ENCODE assay signal across 28 cellular contexts in the genomic region with DNA sequence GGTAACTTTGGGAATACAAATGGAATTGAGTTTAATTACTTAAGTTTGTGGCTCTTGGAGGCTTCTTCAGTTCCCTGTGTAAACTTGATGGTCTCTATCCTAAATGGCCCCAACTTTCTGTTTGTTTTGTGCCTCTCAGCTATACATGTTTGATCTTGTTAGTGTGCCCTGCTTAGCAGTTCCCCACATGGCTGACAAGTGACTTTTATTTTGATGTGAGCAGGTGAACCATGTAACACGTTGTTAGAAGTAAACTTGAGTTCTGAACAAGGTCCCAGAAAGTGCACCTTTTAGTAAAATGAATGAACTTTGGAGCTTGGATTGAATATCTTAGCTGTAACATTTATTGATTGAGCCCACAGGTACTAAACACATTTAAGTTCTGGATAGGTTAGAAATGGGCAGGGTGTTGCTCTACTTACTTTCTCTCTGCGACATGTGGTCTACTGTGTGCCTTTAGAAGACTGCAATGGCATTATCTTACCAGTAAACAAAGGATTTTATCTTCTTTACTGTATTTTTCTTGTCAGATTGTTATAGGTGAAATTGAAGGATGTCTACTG. TPM values are rescaled to one million over a fixed set of nuclear protein-coding genes. Genes with fewer than 3 reads are reported as not detected.
DNase-seq lines count a peak whose midpoint lies in the region; ATAC-seq, FAIRE-seq and TF ChIP-seq lines count a peak whose summit lies in the region.
"Had no signal": no experiment of that assay in that cellular context is flagged by ENCODE, and none has a peak within 500 bp of the region (broad histone marks: within the 10 kb centered on the region; RNA-seq: fewer than 3 reads in every experiment).

No MANE protein-coding gene starts in this region.

- POLR2A ChIA-PET in GM12878 (lab: Charles Lee), result no interaction called here

- no peak for TF ChIP-seq RAD21 in GM12878 (IDR thresholded peaks at IDR 0.05; ENCODE audit: insufficient read depth, low read depth, low read length)

- no peaks in the 10 kb centered on the region for H3K9me3 ChIP-seq in DND-41 (ENCODE audit: insufficient read depth, low read length, severe bottlenecking)
- no peaks in the 10 kb centered on the region for H3K9me3 ChIP-seq in GM12878 (replicated peaks; ENCODE audit: control insufficient read depth, insufficient read depth, low read length)
- no peaks in the 10 kb centered on the region for H3K9me3 ChIP-seq in keratinocyte (ENCODE audit: control insufficient read depth, low read depth, low read length)
- H3K9me3 ChIP-seq: MG63, SK-N-SH had no signal

- H3K27me3 ChIP-seq in DND-41 (ENCODE audit: insufficient read depth, low read length, poor library complexity) (no peaks in the 10 kb centered on the region), GM12878 (replicated peaks in 1 of 2; ENCODE audit: control insufficient read depth in 2 of 2, insufficient read depth in 2 of 2, low read length in 1 of 2) (no peaks in the 10 kb centered on the region), keratinocyte (ENCODE audit: control insufficient read depth, extremely low read depth, insufficient read depth, low read length) (no peaks in the 10 kb centered on the region)
- H3K27me3 ChIP-seq: MG63 had no signal

- H4K20me1 ChIP-seq in DND-41 (ENCODE audit: insufficient read depth, low read length) (peaks cover 20% of the 10 kb centered on the region; the same call in 1 of the 2 replicates), GM12878 (ENCODE audit: control insufficient read depth, insufficient read depth) (no peaks in the 10 kb centered on the region), keratinocyte (ENCODE audit: control insufficient read depth, extremely low read depth, insufficient read depth, low read length) (no peaks in the 10 kb centered on the region)

- TF ChIP-seq EP300 in GM12878 (IDR thresholded peaks at IDR 0.05; ENCODE audit: borderline replicate concordance in 1 of 2, control insufficient read depth in 1 of 2, low read depth in 2 of 2, low read length in 2 of 2), result no peak

- no peak for ATAC-seq in activated CD8-positive, alpha-beta memory T cell treated with anti-CD3 and anti-CD28 coated beads, Interleukin-2, amount 10 ng/mL, durations not matched to agents 7 days and 5 days
- no peak for ATAC-seq in DND-41 (ENCODE audit: insufficient read depth, low read depth)
- ATAC-seq in GM12878, result no peak
- ATAC-seq: HCT116, Panc1 had no signal

- no peak for TF ChIP-seq CTCF in DND-41 (IDR thresholded peaks at IDR 0.05; ENCODE audit: borderline replicate concordance, extremely low read depth, low read length, poor library complexity, severe bottlenecking)
- TF ChIP-seq CTCF in GM12878 (IDR thresholded peaks at IDR 0.05 in 2 of 3, conservative IDR thresholded peaks at IDR 0.05 in 1 of 3; ENCODE audit: control insufficient read depth in 2 of 3, extremely low read depth in 1 of 3, insufficient read depth in 1 of 3, low read depth in 3 of 3, low read length in 3 of 3), result no peak
- TF ChIP-seq CTCF in keratinocyte (optimal IDR thresholded peaks at IDR 0.05 in 1 of 3, IDR thresholded peaks at IDR 0.05 in 1 of 3, conservative IDR thresholded peaks at IDR 0.05 in 1 of 3; ENCODE audit: extremely low read depth in 1 of 3, insufficient read depth in 2 of 3, low read length in 3 of 3), result no peak

- WGBS in GM12878 (ENCODE audit: insufficient coverage, insufficient replicate concordance, low lambda C conversion rate, missing lambda C conversion rate), result 50% methylated on average over 2 of the region's 2 CpGs

- H3K36me3 Mint-ChIP-seq in activated CD8-positive, alpha-beta memory T cell treated with anti-CD3 and anti-CD28 coated beads, Interleukin-2, amount 10 ng/mL, durations not matched to agents 7 days and 5 days, result peaks cover 37% of the 10 kb centered on the region

- peaks cover 67% of the 10 kb centered on the region for H3K36me3 ChIP-seq in DND-41 (ENCODE audit: insufficient read depth, low read length)
- H3K36me3 ChIP-seq in GM12878 (ENCODE audit: control insufficient read depth in 2 of 2, insufficient read depth in 2 of 2, low read length in 1 of 2), result peaks cover 4 to 7% of the 10 kb centered on the region in 2 experiments
- peaks cover 4 to 10% of the 10 kb centered on the region in 2 experiments for H3K36me3 ChIP-seq in keratinocyte (ENCODE audit: control insufficient read depth in 2 of 2, extremely low read depth in 1 of 2, insufficient read depth in 2 of 2, low read length in 2 of 2)

- RAD21 ChIA-PET in GM12878 (lab: Charles Lee; ENCODE audit: unreplicated experiment), result no interaction called here

- FAIRE-seq in GM12878 (lab: Jason Lieb, UNC) (no peak), keratinocyte (lab: Jason Lieb, UNC) (no peak)
- FAIRE-seq: GM19239, H1, HTR-8/SVneo had no signal

- no peak overlapping the region for H3K4me3 Mint-ChIP-seq in activated CD8-positive, alpha-beta memory T cell treated with anti-CD3 and anti-CD28 coated beads, Interleukin-2, amount 10 ng/mL, durations not matched to agents 7 days and 5 days

- H3K27ac ChIP-seq in DND-41 (ENCODE audit: low read length) (no peak overlapping the region), GM12878 (ENCODE audit: control insufficient read depth, insufficient read depth) (0 out of 2 replicates have a peak overlapping the region, but pooled peaks have one; percentile 26), keratinocyte (ENCODE audit: control insufficient read depth, insufficient read depth, low read length) (peak overlapping the region; percentile 57)

- DNase-seq in activated CD8-positive, alpha-beta memory T cell treated with anti-CD3 and anti-CD28 coated beads, Interleukin-2, amount 10 ng/mL, durations not matched to agents 7 days and 5 days, result no peak
- DNase-seq in activated CD8-positive, alpha-beta memory T cell treated with anti-CD3 and anti-CD28 coated beads, Interleukin-2, amount 50 U/mL, for 4 hours, result no peak
- DNase-seq in DND-41, result no peak
- no peak for DNase-seq in GM12878 (ENCODE audit: low read depth, low spot score)
- no peak for DNase-seq in keratinocyte (ENCODE audit: low read depth, low spot score)
- DNase-seq in epidermal melanocyte (ENCODE audit: insufficient read length, low spot score), result no peak
- no peak for DNase-seq in activated gamma-delta T cell (lab: John Stamatoyannopoulos, UW)
- DNase-seq: AML-193; C1 segment of cervical spinal cord; EL; GF-D8; IMR-90; MG63; NCI-H1048; NCI-H1417 treated with DMSO at 0.1 percent for 48 hours; NCI-H187; NCI-H2107; NCI-H2227 treated with DMSO at 0.1 percent for 48 hours; NCI-H524; NCI-H774; NK-92 treated with Interleukin-12 subunit alpha and Interleukin-12 subunit beta, amount 100 ng/mL, for 24 hours; SIG-M5; SK-N-SH had no signal

- H2AFZ ChIP-seq in DND-41 (ENCODE audit: low read depth, low read length), result no peak overlapping the region
- no peak overlapping the region for H2AFZ ChIP-seq in GM12878 (ENCODE audit: control insufficient read depth, low read depth, low read length)
- no peak overlapping the region for H2AFZ ChIP-seq in keratinocyte (ENCODE audit: control insufficient read depth, low read length)

- peak overlapping the region; percentile 32 for H3K27ac Mint-ChIP-seq in activated CD8-positive, alpha-beta memory T cell treated with anti-CD3 and anti-CD28 coated beads, Interleukin-2, amount 10 ng/mL, durations not matched to agents 7 days and 5 days

- H3K27me3 Mint-ChIP-seq in activated CD8-positive, alpha-beta memory T cell treated with anti-CD3 and anti-CD28 coated beads, Interleukin-2, amount 10 ng/mL, durations not matched to agents 7 days and 5 days, result no peaks in the 10 kb centered on the region

- H3K4me1 Mint-ChIP-seq in activated CD8-positive, alpha-beta memory T cell treated with anti-CD3 and anti-CD28 coated beads, Interleukin-2, amount 10 ng/mL, durations not matched to agents 7 days and 5 days, result peaks cover 38% of the 10 kb centered on the region

- CTCF ChIA-PET in activated CD8-positive, alpha-beta memory T cell treated with anti-CD3 and anti-CD28 coated beads, Interleukin-2, amount 10 ng/mL, durations not matched to agents 7 days and 5 days (lab: Charles Lee), result interaction anchor here (1.5 kb wide), 1 partner anchor 20 kb away, joined by 7 read pairs; no protein-coding TSS in a partner anchor
- CTCF ChIA-PET in GM12878 (lab: Yijun Ruan, JAX), result interaction anchor here (1.1 to 5.2 kb wide), 4 partner anchors 8 to 20 kb away, joined by 3 to 28 read pairs (median 4); no protein-coding TSS in a partner anchor

- SMC1A ChIA-PET in GM12878 (lab: Charles Lee; ENCODE audit: uncharacterized antibody, unreplicated experiment), result interaction anchor here (1.1 to 1.3 kb wide), 2 partner anchors 13 to 18 kb away, joined by 3 to 4 read pairs; no protein-coding TSS in a partner anchor

- H3K79me2 ChIP-seq in DND-41 (ENCODE audit: insufficient read depth, low read length) (peaks cover 85% of the 10 kb centered on the region), GM12878 (ENCODE audit: control insufficient read depth, insufficient read depth, low read length) (peaks cover 27% of the 10 kb centered on the region), keratinocyte (ENCODE audit: control insufficient read depth, insufficient read depth, low read length) (peaks cover 62% of the 10 kb centered on the region)

- H3K9me3 Mint-ChIP-seq in activated CD8-positive, alpha-beta memory T cell treated with anti-CD3 and anti-CD28 coated beads, Interleukin-2, amount 10 ng/mL, durations not matched to agents 7 days and 5 days (ENCODE audit: low read depth), result no peaks in the 10 kb centered on the region

- H3K4me2 ChIP-seq in DND-41 (ENCODE audit: insufficient read depth, low read length) (peak overlapping the region; percentile 42; the same call in 1 of the 2 replicates), GM12878 (ENCODE audit: control insufficient read depth, insufficient read depth) (peak overlapping the region; percentile 20; the same call in 1 of the 2 replicates), keratinocyte (ENCODE audit: control insufficient read depth, extremely low read depth, insufficient read depth, low read depth, low read length) (peak overlapping the region; percentile 45)
- H3K4me2 ChIP-seq: SK-N-SH had no signal

- no TSS peak for BruUV-seq in GM12878 (replicated peaks; lab: Mats Ljungman, UMichigan)

- no peak overlapping the region for H3K4me3 ChIP-seq in DND-41 (ENCODE audit: low read depth in 1 of 2, low read length in 2 of 2)
- H3K4me3 ChIP-seq in GM12878, result no peak overlapping the region
- no peak overlapping the region for H3K4me3 ChIP-seq in keratinocyte (ENCODE audit: control insufficient read depth in 2 of 3, extremely low read depth in 1 of 3, insufficient read depth in 2 of 3, low read depth in 1 of 3, low read length in 3 of 3)
- H3K4me3 ChIP-seq: MG63 had no signal

- TF ChIP-seq POLR2A in GM12878 (IDR thresholded peaks at IDR 0.05; ENCODE audit: low read depth, low read length), result no peak

- dilution Hi-C loops in keratinocyte (cut with MboI; ENCODE audit: extremely low pct_ligation_motif_present, low sequenced_read_pairs), result no loop called here

- in situ Hi-C loops in GM12878 (cut with MboI), result no loop called here

- H3K4me1 ChIP-seq in DND-41 (ENCODE audit: insufficient read depth, low read length) (peaks cover 42% of the 10 kb centered on the region), GM12878 (ENCODE audit: control insufficient read depth, insufficient read depth, low read length) (no peaks in the 10 kb centered on the region; the same call in 1 of the 2 replicates), keratinocyte (ENCODE audit: control insufficient read depth, extremely low read depth, insufficient read depth, low read length) (peaks cover 31% of the 10 kb centered on the region)

- H3K9ac ChIP-seq in DND-41 (ENCODE audit: low read depth, low read length) (peak overlapping the region; percentile 20), GM12878 (ENCODE audit: control insufficient read depth, insufficient read depth, low read length) (no peak overlapping the region), keratinocyte (ENCODE audit: control insufficient read depth, extremely low read depth, insufficient read depth, low read length) (peak overlapping the region; percentile 34)
- H3K9ac ChIP-seq: SK-N-SH had no signal

- intact Hi-C loops in GM12878 (cut with micrococcal nuclease; ENCODE audit: unreplicated experiment), result no loop called here

- no peaks in the 10 kb centered on the region for H3K9me1 ChIP-seq in keratinocyte (ENCODE audit: control insufficient read depth, extremely low read depth, insufficient read depth, low read length)

RNA-seq across cellular contexts. Expression of a gene that starts 4.5 kb away (rescaled TPM):
- 10 to 100 TPM; 16.5 to 18.9 TPM for total RNA-seq in activated CD8-positive, alpha-beta memory T cell treated with anti-CD3 and anti-CD28 coated beads, Interleukin-2, amount 10 ng/mL, durations not matched to agents 7 days and 5 days
- 7.5 and 7.9 TPM in 2 replicates for total RNA-seq in GM12878 (2013; cell fraction: nucleolus; rRNA removed)
- total RNA-seq in GM12878 (2014; rRNA removed) (15.5 and 17.1 TPM in 2 replicates), GM12878 (2014; rRNA removed; fragmentation: Illumina TruSeq; extraction: Trizol) (26.8 and 30.5 TPM in 2 replicates), GM12878 (2021) (16.0 and 18.3 TPM in 2 replicates)
- 10.9 TPM for polyA plus RNA-seq in GM12878 (2011; ENCODE audit: low read depth)
- polyA plus RNA-seq in GM12878 (2011; rRNA removed) (25.2 and 44.6 TPM in 2 replicates), GM12878 (2014; fragmentation: Illumina TruSeq; extraction: Trizol) (27.8 and 33.8 TPM in 2 replicates), GM12878 (2014; fragmentation: Nextera tagmentation; extraction: Ambion mirVana) (100 to 1,000 TPM in 1 of 2 experiments, 10 to 100 TPM in 1; 98.1 to 111 TPM), GM12878 (2014; rRNA removed) (20.0 and 23.9 TPM in 2 replicates), GM12878 (2016; fragmentation: Nextera tagmentation; extraction: Ambion mirVana) (10 to 100 TPM; 79.6 to 85.3 TPM), keratinocyte (10.7 to 26.1 TPM (median 13.2 TPM) in 3 replicates)
- 5.2 and 5.9 TPM in 2 replicates for polyA plus RNA-seq in GM12878 (2011; cell fraction: cytosol; rRNA removed)
- polyA plus RNA-seq in GM12878 (2011; cell fraction: nucleus; rRNA removed), result 5.4 and 6.0 TPM in 2 replicates
- polyA plus RNA-seq in GM12878 (2012), result 17.9 and 22.1 TPM in 2 replicates
- 2.9 and 3.2 TPM in 2 replicates for polyA minus RNA-seq in GM12878 (2011; rRNA and poly(A)+ RNA removed)
- polyA minus RNA-seq in GM12878 (2011; cell fraction: cytosol; rRNA and poly(A)+ RNA removed), result 1.8 and 2.1 TPM in 2 replicates
- polyA minus RNA-seq in GM12878 (2011; cell fraction: nucleus; rRNA and poly(A)+ RNA removed), result 2.7 and 5.9 TPM in 2 replicates
- polyA plus RNA-seq in keratinocyte (2011; ENCODE audit: low read depth), result 28.0 TPM
- polyA plus RNA-seq in keratinocyte (2011; cell fraction: cytosol; rRNA removed), result 13.9 and 18.7 TPM in 2 replicates
- polyA plus RNA-seq in keratinocyte (2011; cell fraction: nucleus; rRNA removed), result 2.3 and 5.2 TPM in 2 replicates
- 13.6 and 21.0 TPM in 2 replicates for polyA plus RNA-seq in keratinocyte (2012; ENCODE audit: low replicate concordance)
- polyA minus RNA-seq in keratinocyte, result 0.56 to 3.4 TPM (median 0.96 TPM) in 3 replicates
- polyA minus RNA-seq in keratinocyte (2011; cell fraction: cytosol; rRNA and poly(A)+ RNA removed), result 2.7 TPM
- polyA minus RNA-seq in keratinocyte (2011; cell fraction: nucleus; rRNA and poly(A)+ RNA removed), result 0.32 and 0.93 TPM in 2 replicates

RNA-seq across cellular contexts. Expression of a gene that starts 4.7 kb away (rescaled TPM):
- 10 to 100 TPM; 36.0 to 39.5 TPM for total RNA-seq in activated CD8-positive, alpha-beta memory T cell treated with anti-CD3 and anti-CD28 coated beads, Interleukin-2, amount 10 ng/mL, durations not matched to agents 7 days and 5 days
- 61.0 and 69.0 TPM in 2 replicates for total RNA-seq in GM12878 (2013; cell fraction: nucleolus; rRNA removed)
- total RNA-seq in GM12878 (2014; rRNA removed) (30.2 and 32.9 TPM in 2 replicates), GM12878 (2014; rRNA removed; fragmentation: Illumina TruSeq; extraction: Trizol) (27.9 and 29.5 TPM in 2 replicates), GM12878 (2021) (32.9 and 35.1 TPM in 2 replicates)
- 20.3 TPM for polyA plus RNA-seq in GM12878 (2011; ENCODE audit: low read depth)
- polyA plus RNA-seq in GM12878 (2011; rRNA removed) (19.2 and 27.7 TPM in 2 replicates), GM12878 (2014; fragmentation: Illumina TruSeq; extraction: Trizol) (31.5 and 36.3 TPM in 2 replicates), GM12878 (2014; fragmentation: Nextera tagmentation; extraction: Ambion mirVana) (1 to 10 TPM; 4.0 to 6.1 TPM), GM12878 (2014; rRNA removed) (25.8 and 28.1 TPM in 2 replicates), GM12878 (2016; fragmentation: Nextera tagmentation; extraction: Ambion mirVana) (10 to 100 TPM; 45.7 to 48.3 TPM), keratinocyte (19.4 to 24.9 TPM (median 22.0 TPM) in 3 replicates)
- polyA plus RNA-seq in GM12878 (2011; cell fraction: cytosol; rRNA removed), result 19.1 and 21.0 TPM in 2 replicates
- 80.0 and 91.2 TPM in 2 replicates for polyA plus RNA-seq in GM12878 (2011; cell fraction: nucleus; rRNA removed)
- polyA plus RNA-seq in GM12878 (2012), result 23.5 and 29.0 TPM in 2 replicates
- polyA minus RNA-seq in GM12878 (2011; rRNA and poly(A)+ RNA removed), result 30.3 and 31.2 TPM in 2 replicates
- 12.4 and 13.0 TPM in 2 replicates for polyA minus RNA-seq in GM12878 (2011; cell fraction: cytosol; rRNA and poly(A)+ RNA removed)
- 33.9 and 45.0 TPM in 2 replicates for polyA minus RNA-seq in GM12878 (2011; cell fraction: nucleus; rRNA and poly(A)+ RNA removed)
- 91.7 TPM for polyA plus RNA-seq in keratinocyte (2011; ENCODE audit: low read depth)
- polyA plus RNA-seq in keratinocyte (2011; cell fraction: cytosol; rRNA removed), result 24.3 and 40.5 TPM in 2 replicates
- polyA plus RNA-seq in keratinocyte (2011; cell fraction: nucleus; rRNA removed), result 72.5 and 73.3 TPM in 2 replicates
- polyA plus RNA-seq in keratinocyte (2012; ENCODE audit: low replicate concordance), result 27.5 and 32.6 TPM in 2 replicates
- 23.4 to 28.6 TPM (median 24.8 TPM) in 3 replicates for polyA minus RNA-seq in keratinocyte
- polyA minus RNA-seq in keratinocyte (2011; cell fraction: cytosol; rRNA and poly(A)+ RNA removed), result 11.9 TPM
- polyA minus RNA-seq in keratinocyte (2011; cell fraction: nucleus; rRNA and poly(A)+ RNA removed), result 32.7 and 46.7 TPM in 2 replicates

RNA-seq across cellular contexts. Expression of a gene that starts 58.2 kb away (rescaled TPM):
- total RNA-seq in activated CD8-positive, alpha-beta memory T cell treated with anti-CD3 and anti-CD28 coated beads, Interleukin-2, amount 10 ng/mL, durations not matched to agents 7 days and 5 days, result 10 to 100 TPM; 27.6 to 31.8 TPM
- total RNA-seq in GM12878 (2013; cell fraction: nucleolus; rRNA removed), result 42.4 and 44.7 TPM in 2 replicates
- total RNA-seq in GM12878 (2014; rRNA removed) (23.0 and 25.0 TPM in 2 replicates), GM12878 (2014; rRNA removed; fragmentation: Illumina TruSeq; extraction: Trizol) (15.4 and 15.7 TPM in 2 replicates), GM12878 (2021) (18.0 and 18.7 TPM in 2 replicates)
- polyA plus RNA-seq in GM12878 (2011; ENCODE audit: low read depth), result 16.0 TPM
- polyA plus RNA-seq in GM12878 (2011; rRNA removed) (29.9 and 33.0 TPM in 2 replicates), GM12878 (2014; fragmentation: Illumina TruSeq; extraction: Trizol) (16.9 and 17.5 TPM in 2 replicates), GM12878 (2014; fragmentation: Nextera tagmentation; extraction: Ambion mirVana) (1 to 10 TPM; 7.2 to 7.6 TPM), GM12878 (2014; rRNA removed) (17.1 and 18.3 TPM in 2 replicates), GM12878 (2016; fragmentation: Nextera tagmentation; extraction: Ambion mirVana) (10 to 100 TPM; 22.3 to 24.4 TPM), keratinocyte (98.8 to 117 TPM (median 111 TPM) in 3 replicates)
- 32.7 and 35.3 TPM in 2 replicates for polyA plus RNA-seq in GM12878 (2011; cell fraction: cytosol; rRNA removed)
- polyA plus RNA-seq in GM12878 (2011; cell fraction: nucleus; rRNA removed), result 51.6 and 60.7 TPM in 2 replicates
- 20.2 and 24.7 TPM in 2 replicates for polyA plus RNA-seq in GM12878 (2012)
- 25.4 and 32.7 TPM in 2 replicates for polyA minus RNA-seq in GM12878 (2011; rRNA and poly(A)+ RNA removed)
- polyA minus RNA-seq in GM12878 (2011; cell fraction: cytosol; rRNA and poly(A)+ RNA removed), result 9.8 and 12.2 TPM in 2 replicates
- 8.2 and 12.2 TPM in 2 replicates for polyA minus RNA-seq in GM12878 (2011; cell fraction: nucleus; rRNA and poly(A)+ RNA removed)
- 31.8 TPM for polyA plus RNA-seq in keratinocyte (2011; ENCODE audit: low read depth)
- 65.1 and 66.9 TPM in 2 replicates for polyA plus RNA-seq in keratinocyte (2011; cell fraction: cytosol; rRNA removed)
- polyA plus RNA-seq in keratinocyte (2011; cell fraction: nucleus; rRNA removed), result 236 TPM in 2 replicates
- polyA plus RNA-seq in keratinocyte (2012; ENCODE audit: low replicate concordance), result 69.7 and 81.4 TPM in 2 replicates
- 114 to 170 TPM (median 147 TPM) in 3 replicates for polyA minus RNA-seq in keratinocyte
- polyA minus RNA-seq in keratinocyte (2011; cell fraction: cytosol; rRNA and poly(A)+ RNA removed), result 81.9 TPM
- polyA minus RNA-seq in keratinocyte (2011; cell fraction: nucleus; rRNA and poly(A)+ RNA removed), result 136 and 182 TPM in 2 replicates

RNA-seq across cellular contexts. Expression of a gene that starts 58.4 kb away (rescaled TPM):
- 10 to 100 TPM; 15.2 to 19.7 TPM for total RNA-seq in activated CD8-positive, alpha-beta memory T cell treated with anti-CD3 and anti-CD28 coated beads, Interleukin-2, amount 10 ng/mL, durations not matched to agents 7 days and 5 days
- 2.3 and 3.3 TPM in 2 replicates for total RNA-seq in GM12878 (2013; cell fraction: nucleolus; rRNA removed)
- 22.4 and 27.0 TPM in 2 replicates for total RNA-seq in GM12878 (2014; rRNA removed)
- 24.4 and 24.6 TPM in 2 replicates for total RNA-seq in GM12878 (2014; rRNA removed; fragmentation: Illumina TruSeq; extraction: Trizol)
- total RNA-seq in GM12878 (2021), result 20.1 and 21.0 TPM in 2 replicates
- 6.0 TPM for polyA plus RNA-seq in GM12878 (2011; ENCODE audit: low read depth)
- polyA plus RNA-seq in GM12878 (2011; rRNA removed), result 22.9 and 28.8 TPM in 2 replicates
- 15.1 and 17.8 TPM in 2 replicates for polyA plus RNA-seq in GM12878 (2011; cell fraction: cytosol; rRNA removed)
- polyA plus RNA-seq in GM12878 (2011; cell fraction: nucleus; rRNA removed), result 9.3 and 10.0 TPM in 2 replicates
- polyA plus RNA-seq in GM12878 (2012), result 7.6 and 9.5 TPM in 2 replicates
- polyA plus RNA-seq in GM12878 (2014; fragmentation: Illumina TruSeq; extraction: Trizol), result 34.9 and 38.4 TPM in 2 replicates
- 10 to 100 TPM; 37.9 to 46.8 TPM for polyA plus RNA-seq in GM12878 (2014; fragmentation: Nextera tagmentation; extraction: Ambion mirVana)
- 25.3 and 26.0 TPM in 2 replicates for polyA plus RNA-seq in GM12878 (2014; rRNA removed)
- 10 to 100 TPM; 31.9 to 36.4 TPM for polyA plus RNA-seq in GM12878 (2016; fragmentation: Nextera tagmentation; extraction: Ambion mirVana)
- 13.3 and 13.8 TPM in 2 replicates for polyA minus RNA-seq in GM12878 (2011; rRNA and poly(A)+ RNA removed)
- 3.6 and 4.5 TPM in 2 replicates for polyA minus RNA-seq in GM12878 (2011; cell fraction: cytosol; rRNA and poly(A)+ RNA removed)
- 2.3 and 3.8 TPM in 2 replicates for polyA minus RNA-seq in GM12878 (2011; cell fraction: nucleus; rRNA and poly(A)+ RNA removed)
- polyA plus RNA-seq in keratinocyte, result 12.0 to 22.1 TPM (median 19.8 TPM) in 3 replicates
- polyA plus RNA-seq in keratinocyte (2011; ENCODE audit: low read depth), result 7.4 TPM
- polyA plus RNA-seq in keratinocyte (2011; cell fraction: cytosol; rRNA removed), result 17.1 and 21.0 TPM in 2 replicates
- 7.7 and 7.8 TPM in 2 replicates for polyA plus RNA-seq in keratinocyte (2011; cell fraction: nucleus; rRNA removed)
- 14.2 and 15.8 TPM in 2 replicates for polyA plus RNA-seq in keratinocyte (2012; ENCODE audit: low replicate concordance)
- 3.8 to 12.4 TPM (median 7.0 TPM) in 3 replicates for polyA minus RNA-seq in keratinocyte
- 4.8 TPM for polyA minus RNA-seq in keratinocyte (2011; cell fraction: cytosol; rRNA and poly(A)+ RNA removed)
- polyA minus RNA-seq in keratinocyte (2011; cell fraction: nucleus; rRNA and poly(A)+ RNA removed), result 2.6 and 3.3 TPM in 2 replicates
